ENCODE assay signal across 2 cellular contexts in genomic region chr17:7852262-7852670, GRCh38.
TF ChIP-seq lines count a peak whose summit lies in the region.

No MANE protein-coding gene starts in this region.

TF ChIP-seq in IMR-90, 13 proteins besides CTCF, POLR2A, EP300 and RAD21:
- TF ChIP-seq SMC3 (IDR thresholded peaks at IDR 0.05; ENCODE audit: low read depth, low read length): no peak
- TF ChIP-seq ELK1 (IDR thresholded peaks at IDR 0.05; ENCODE audit: borderline replicate concordance, low read depth, low read length): no peak
- no peak for TF ChIP-seq CEBPB (IDR thresholded peaks at IDR 0.05; ENCODE audit: low read depth, low read length)
- no peak for TF ChIP-seq MXI1 (IDR thresholded peaks at IDR 0.05; ENCODE audit: borderline replicate concordance, low read depth, low read length)
- TF ChIP-seq RCOR1 (IDR thresholded peaks at IDR 0.05; ENCODE audit: insufficient replicate concordance, low read length): no peak
- no peak for TF ChIP-seq NFE2L2 (IDR thresholded peaks at IDR 0.05; ENCODE audit: low read depth, low read length)
- no peak for TF ChIP-seq RFX5 (IDR thresholded peaks at IDR 0.05; ENCODE audit: low read depth, low read length)
- TF ChIP-seq MAFK (IDR thresholded peaks at IDR 0.05; ENCODE audit: low read depth, low read length): no peak
- TF ChIP-seq USF2 (IDR thresholded peaks at IDR 0.05; ENCODE audit: low read depth, low read length): no peak
- TF ChIP-seq MAZ (IDR thresholded peaks at IDR 0.05; ENCODE audit: borderline replicate concordance, low read depth, low read length): no peak
- no peak for TF ChIP-seq FOS (IDR thresholded peaks at IDR 0.05; ENCODE audit: low read depth, low read length)
- TF ChIP-seq BHLHE40 (IDR thresholded peaks at IDR 0.05; ENCODE audit: low read depth, low read length): no peak
- no peak for TF ChIP-seq CHD1 (IDR thresholded peaks at IDR 0.05; ENCODE audit: low read depth, low read length)

TF ChIP-seq in neural cell, 6 proteins besides CTCF, POLR2A, EP300 and RAD21:
- TF ChIP-seq SMC3 (conservative IDR thresholded peaks at IDR 0.05; ENCODE audit: poor library complexity): no peak
- TF ChIP-seq REST (IDR thresholded peaks at IDR 0.05; ENCODE audit: borderline replicate concordance): no peak
- TF ChIP-seq MXI1 (conservative IDR thresholded peaks at IDR 0.05; ENCODE audit: poor library complexity, severe bottlenecking): no peak
- no peak for TF ChIP-seq EZH2 (IDR thresholded peaks at IDR 0.05; ENCODE audit: borderline replicate concordance, insufficient read depth, low read length, poor library complexity, severe bottlenecking)
- no peak for TF ChIP-seq POLR2AphosphoS5 (IDR thresholded peaks at IDR 0.05)
- TF ChIP-seq TAF1 (IDR thresholded peaks at IDR 0.05; ENCODE audit: low read depth): no peak
